9 cellular contexts compared by ENCODE assay signal in the genomic region with DNA sequence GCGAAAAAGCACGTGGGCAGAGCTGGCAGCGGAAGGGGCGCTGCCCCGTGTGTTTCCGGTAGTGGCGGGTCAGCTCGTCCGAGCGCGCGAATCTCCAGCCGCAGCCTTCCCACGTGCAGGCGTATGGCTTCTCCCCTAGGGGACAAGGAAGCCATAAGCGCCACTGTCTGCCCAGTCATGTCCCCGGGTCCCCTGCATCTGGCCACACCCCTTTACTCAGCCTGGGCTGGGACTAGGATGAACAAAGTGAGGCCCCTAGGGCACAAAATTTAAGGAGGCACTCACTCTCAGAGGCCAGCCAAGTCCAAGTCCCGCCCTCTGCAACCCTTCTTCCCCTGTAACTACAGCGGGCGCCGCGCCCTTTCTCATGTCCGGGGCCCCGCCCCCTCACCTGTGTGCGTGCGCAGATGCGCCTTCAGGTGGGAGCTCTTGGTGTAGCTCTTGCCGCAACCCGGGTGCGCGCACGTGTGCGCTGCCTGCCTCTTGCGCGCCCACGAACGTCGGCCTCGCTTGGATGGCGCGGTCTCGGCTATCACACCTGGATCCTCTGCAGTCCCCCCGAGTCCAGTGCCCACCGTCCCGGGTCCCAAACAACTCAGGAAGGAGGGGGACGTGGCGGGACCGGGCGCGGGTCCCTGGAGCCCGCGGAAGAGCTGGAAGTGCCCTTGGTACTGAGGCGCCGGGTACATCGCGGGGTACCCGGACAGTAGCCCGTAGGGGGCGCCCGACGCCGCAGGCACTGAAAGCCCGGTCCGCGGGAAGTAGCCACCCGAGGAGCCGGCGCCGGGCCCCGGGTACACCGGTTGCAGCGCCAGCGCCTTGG. TPM values are rescaled to one million over a fixed set of nuclear protein-coding genes. Genes with fewer than 3 reads are reported as not detected.
DNase-seq lines count a peak whose midpoint lies in the region; ATAC-seq, FAIRE-seq and TF ChIP-seq lines count a peak whose summit lies in the region.
"Had no signal": no experiment of that assay in that cellular context is flagged by ENCODE, and none has a peak within 500 bp of the region (broad histone marks: within the 10 kb centered on the region; RNA-seq: fewer than 3 reads in every experiment).

No MANE protein-coding gene starts in this region.

- no peak for TF ChIP-seq POLR2A in right lobe of liver (IDR thresholded peaks at IDR 0.05)

- H3K27ac ChIP-seq in coronary artery, result no peak overlapping the region
- peak overlapping the region in 1 of 3 donors; percentile 13 for H3K27ac ChIP-seq in right lobe of liver

- H3K27me3 ChIP-seq in right lobe of liver, result no peaks in the 10 kb centered on the region

- TF ChIP-seq CTCF in coronary artery (IDR thresholded peaks at IDR 0.05) (peak; percentile 61), right lobe of liver (IDR thresholded peaks at IDR 0.05) (peak; percentile 48 to 73 (median 56))

- DNase-seq in GM18507 (ENCODE audit: extremely low spot score, insufficient read length, low read depth), result peak; percentile 65
- DNase-seq in NCI-H2107 (lab: John Stamatoyannopoulos, UW), result peak; percentile 81
- DNase-seq in activated CD4-positive, alpha-beta T cell treated with anti-CD3 and anti-CD28 coated beads for 48 hours, result peak; percentile 97
- no peak for DNase-seq in coronary artery (ENCODE audit: low spot score)
- DNase-seq in right lobe of liver, result peak; percentile 73 to 86 (median 83)
- peak; percentile 71 for DNase-seq in stimulated activated CD8-positive, alpha-beta memory T cell treated with anti-CD3 and anti-CD28 coated beads, Interleukin-12 subunit alpha, Interleukin-12 subunit beta, amount 100 ng/mL, for 1 hour (ENCODE audit: low read depth)
- no peak for DNase-seq in COLO829 (ENCODE audit: low spot score)

- 6% methylated on average over 28 of the region's 73 CpGs for WGBS in right lobe of liver (ENCODE audit: insufficient coverage, low coverage, low lambda C conversion rate, missing lambda C conversion rate)

- H3K36me3 ChIP-seq in right lobe of liver, result no peaks in the 10 kb centered on the region

- peaks cover 0 to 5% (median 0%) of the 10 kb centered on the region in 4 donors for H3K9me3 ChIP-seq in right lobe of liver

- peaks cover 0 to 16% (median 0%) of the 10 kb centered on the region in 4 donors for H3K4me1 ChIP-seq in right lobe of liver

- ATAC-seq in right lobe of liver (peak; percentile 36 to 57 (median 49)), HG03139 (IDR thresholded peaks at IDR 0.05; ENCODE audit: unreplicated experiment) (no peak)

- FAIRE-seq in GM18507 (lab: Jason Lieb, UNC), result peak; percentile 69

- H3K4me3 ChIP-seq in coronary artery (peak overlapping the region; percentile 57), right lobe of liver (peak overlapping the region; percentile 18 to 51 (median 22))

- intact Hi-C loops in right lobe of liver (cut with DNase I), result loop anchor here in 1 of 2 donors (10.0 kb wide), 1 partner anchor 50 kb away; a partner anchor contains a TSS

RNA-seq across cellular contexts. Expression of a gene that starts 1.9 kb away (rescaled TPM):
- total RNA-seq in right lobe of liver, result 1 to 10 TPM in 1 of 6 experiments, under 1 TPM in 2, not detected in 3; 0.32 to 1.7 (median 0.44) TPM
- total RNA-seq: pulmonary artery endothelial cell had no signal

RNA-seq across cellular contexts. Expression of a gene that starts 3.9 kb away (rescaled TPM):
- 10 to 100 TPM; 18.2 to 36.3 (median 26.8) TPM for total RNA-seq in right lobe of liver

RNA-seq across cellular contexts. Expression of a gene that starts 5.8 kb away (rescaled TPM):
- 100 to 1,000 TPM in 1 of 6 experiments, 10 to 100 TPM in 5; 42.2 to 119 (median 59.5) TPM for total RNA-seq in right lobe of liver

RNA-seq across cellular contexts. Expression of a gene that starts 34.0 kb away (rescaled TPM):
- under 1 TPM in 1 of 6 experiments, not detected in 5; 0.18 TPM for total RNA-seq in right lobe of liver

RNA-seq across cellular contexts. Expression of a gene that starts 46.8 kb away (rescaled TPM):
- under 1 TPM in 4 of 6 experiments, not detected in 2; 0.06 to 0.49 (median 0.34) TPM for total RNA-seq in right lobe of liver

Comparison
In these comparisons a context has a peak if more than half of its experiments do, and no peak if none do; other contexts are left out.
1. DNase-seq: peak in GM18507 (single experiment), NCI-H2107 (single experiment), activated CD4-positive, alpha-beta T cell treated with anti-CD3 and anti-CD28 coated beads for 48 hours (single experiment), right lobe of liver (3 of 3) and stimulated activated CD8-positive, alpha-beta memory T cell treated with anti-CD3 and anti-CD28 coated beads, Interleukin-12 subunit alpha, Interleukin-12 subunit beta, amount 100 ng/mL, for 1 hour (single experiment); none in coronary artery (single experiment) and COLO829 (single experiment).